ENCODE assay signal across 8 cellular contexts in the genomic region with DNA sequence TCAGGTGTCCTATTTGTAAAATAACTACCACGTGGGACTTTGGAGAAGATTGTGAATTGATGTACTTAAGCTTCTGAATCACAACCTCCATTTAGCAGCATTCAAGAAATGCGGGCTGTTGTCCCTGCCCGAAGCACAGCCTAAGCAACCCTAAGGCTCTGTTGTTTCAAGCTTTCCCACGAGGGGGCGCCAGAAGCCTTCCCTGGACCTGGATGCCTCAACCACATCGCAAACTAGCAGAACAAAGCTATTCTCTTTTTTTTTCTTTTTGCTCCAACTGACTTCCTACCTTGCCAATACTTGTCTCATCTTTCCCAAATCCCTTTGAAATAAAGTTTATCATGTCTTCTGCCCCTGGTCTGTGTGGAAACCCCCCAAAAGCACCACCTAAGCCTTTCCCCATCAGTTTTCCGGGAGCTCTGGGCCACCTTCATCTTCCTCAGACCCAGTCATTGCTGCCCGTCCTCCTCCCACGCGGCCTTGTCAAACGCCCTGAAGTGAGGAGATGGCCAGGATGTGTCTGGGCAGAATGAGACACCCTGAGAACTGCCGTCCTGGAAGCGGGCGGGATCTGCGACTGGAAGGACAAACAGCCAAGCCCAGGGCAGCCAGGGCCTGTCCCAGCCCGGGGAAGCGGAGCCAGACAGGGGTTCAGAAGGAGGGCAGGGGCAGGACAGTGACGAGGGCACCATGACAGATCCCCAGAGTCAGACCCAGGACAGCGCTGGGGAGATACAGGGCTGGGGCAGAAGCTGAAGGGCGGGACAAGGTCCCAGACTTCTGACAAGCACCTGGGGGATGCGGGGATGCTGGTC.
DNase-seq lines count a peak whose midpoint lies in the region; ATAC-seq and TF ChIP-seq lines count a peak whose summit lies in the region.

No MANE protein-coding gene starts in this region.

- no peak for ATAC-seq in HG02981 (IDR thresholded peaks at IDR 0.05; ENCODE audit: unreplicated experiment)

- peak; percentile 80 for DNase-seq in CD1c-positive myeloid dendritic cell (ENCODE audit: extremely low spot score)
- DNase-seq in NCI-H526 treated with DMSO at 0.1 percent for 48 hours (lab: John Stamatoyannopoulos, UW) = peak; percentile 31
- peak; percentile 90 to 91 for DNase-seq in activated CD4-positive, alpha-beta T cell treated with anti-CD3 and anti-CD28 coated beads, Interleukin-2, amount 50 U/mL, for 48 hours
- peak; percentile 69 for DNase-seq in effector CD4-positive, alpha-beta T cell
- peak; percentile 74 to 83 for DNase-seq in lung microvascular endothelial cell (ENCODE audit: low read depth in 2 of 2)
- peak; percentile 68 for DNase-seq in stimulated activated CD8-positive, alpha-beta memory T cell treated with anti-CD3 and anti-CD28 coated beads, Interleukin-15, amount 100 ng/mL, for 1 hour (ENCODE audit: low read depth)

- no peaks in the 10 kb centered on the region for H3K4me1 ChIP-seq in HEK293 (ENCODE audit: control insufficient read depth, insufficient read depth, low read length)

- no peak overlapping the region for H3K4me3 ChIP-seq in HEK293 (ENCODE audit: low read depth, low read length)

- H3K36me3 ChIP-seq in HEK293 (ENCODE audit: control insufficient read depth in 2 of 2, insufficient read depth in 1 of 2, low read length in 2 of 2) = no peaks in the 10 kb centered on the region

- CTCF ChIA-PET in HEK293 (lab: Yijun Ruan, JAX) = interaction anchor here (0.6 to 6.4 kb wide), 61 partner anchors 9 to 708 kb away, joined by 3 to 188 read pairs (median 5); a partner anchor contains a TSS

- POLR2A ChIA-PET in HEK293 (lab: Yijun Ruan, JAX) = no interaction called here

- peak; percentile 76 for TF ChIP-seq CTCF in HEK293 (tag by site-specific recombination; IDR thresholded peaks at IDR 0.05)

- no peak overlapping the region for H3K27ac ChIP-seq in HEK293 (ENCODE audit: extremely low read depth, low read depth, low read length)

- H3K9me3 ChIP-seq in HEK293 (ENCODE audit: control insufficient read depth, insufficient read depth, low read depth, low read length) = no peaks in the 10 kb centered on the region

TF ChIP-seq in HEK293, 187 proteins besides CTCF, POLR2A, EP300 and RAD21:
- TF ChIP-seq ZNF155 (tag by site-specific recombination; IDR thresholded peaks at IDR 0.05) (no peak), YY1 (tag by site-specific recombination; IDR thresholded peaks at IDR 0.05) (no peak), ZFP37 (tag by site-specific recombination; IDR thresholded peaks at IDR 0.05) (no peak), ZNF660 (tag by site-specific recombination; IDR thresholded peaks at IDR 0.05) (peak; percentile 76; the same call in 1 of the 2 replicates), ZNF561 (tag by site-specific recombination; IDR thresholded peaks at IDR 0.05; ENCODE audit: borderline replicate concordance) (0 out of 2 replicates have a peak, but pooled peaks have one; percentile 37), ZFHX2 (tag by site-specific recombination; conservative IDR thresholded peaks at IDR 0.05) (peak; percentile 30; the same call in 1 of the 2 replicates), ZNF654 (tag by site-specific recombination; IDR thresholded peaks at IDR 0.05; ENCODE audit: low read depth) (peak; percentile 94), SALL2 (tag by site-specific recombination; IDR thresholded peaks at IDR 0.05; ENCODE audit: borderline replicate concordance) (no peak), ZEB2 (tag by site-specific recombination; IDR thresholded peaks at IDR 0.05) (0 out of 2 replicates have a peak, but pooled peaks have one; percentile 16), ZNF223 (tag by site-specific recombination; IDR thresholded peaks at IDR 0.05) (0 out of 2 replicates have a peak, but pooled peaks have one; percentile 15), ZSCAN23 (tag by site-specific recombination; IDR thresholded peaks at IDR 0.05) (no peak)
- TF ChIP-seq, protein P1, sequence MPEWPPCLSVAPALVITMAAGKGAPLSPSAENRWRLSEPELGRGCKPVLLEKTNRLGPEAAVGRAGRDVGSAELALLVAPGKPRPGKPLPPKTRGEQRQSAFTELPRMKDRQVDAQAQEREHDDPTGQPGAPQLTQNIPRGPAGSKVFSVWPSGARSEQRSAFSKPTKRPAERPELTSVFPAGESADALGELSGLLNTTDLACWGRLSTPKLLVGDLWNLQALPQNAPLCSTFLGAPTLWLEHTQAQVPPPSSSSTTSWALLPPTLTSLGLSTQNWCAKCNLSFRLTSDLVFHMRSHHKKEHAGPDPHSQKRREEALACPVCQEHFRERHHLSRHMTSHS (tag by site-specific recombination; IDR thresholded peaks at IDR 0.05) = no peak
- TF ChIP-seq, protein P2, sequence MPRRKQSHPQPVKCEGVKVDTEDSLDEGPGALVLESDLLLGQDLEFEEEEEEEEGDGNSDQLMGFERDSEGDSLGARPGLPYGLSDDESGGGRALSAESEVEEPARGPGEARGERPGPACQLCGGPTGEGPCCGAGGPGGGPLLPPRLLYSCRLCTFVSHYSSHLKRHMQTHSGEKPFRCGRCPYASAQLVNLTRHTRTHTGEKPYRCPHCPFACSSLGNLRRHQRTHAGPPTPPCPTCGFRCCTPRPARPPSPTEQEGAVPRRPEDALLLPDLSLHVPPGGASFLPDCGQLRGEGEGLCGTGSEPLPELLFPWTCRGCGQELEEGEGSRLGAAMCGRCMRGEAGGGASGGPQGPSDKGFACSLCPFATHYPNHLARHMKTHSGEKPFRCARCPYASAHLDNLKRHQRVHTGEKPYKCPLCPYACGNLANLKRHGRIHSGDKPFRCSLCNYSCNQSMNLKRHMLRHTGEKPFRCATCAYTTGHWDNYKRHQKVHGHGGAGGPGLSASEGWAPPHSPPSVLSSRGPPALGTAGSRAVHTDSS (tag by site-specific recombination; IDR thresholded peaks at IDR 0.05) = peak; percentile 86

Comparison
In these comparisons a context has a peak if more than half of its experiments do, and no peak if none do; other contexts are left out.
1. DNase-seq: peak in every context shown above with its lines; median percentile 90 in activated CD4-positive, alpha-beta T cell treated with anti-CD3 and anti-CD28 coated beads, Interleukin-2, amount 50 U/mL, for 48 hours; 80 in CD1c-positive myeloid dendritic cell; 78 in lung microvascular endothelial cell; 69 in effector CD4-positive, alpha-beta T cell; 68 in stimulated activated CD8-positive, alpha-beta memory T cell treated with anti-CD3 and anti-CD28 coated beads, Interleukin-15, amount 100 ng/mL, for 1 hour; 31 in NCI-H526 treated with DMSO at 0.1 percent for 48 hours.